ENCODE assay signal across 8 cellular contexts in genomic region chr9:14313951-14314423, GRCh38. TPM values are rescaled to one million over a fixed set of nuclear protein-coding genes. Genes with fewer than 3 reads are reported as not detected.
DNase-seq lines count a peak whose midpoint lies in the region; ATAC-seq, FAIRE-seq and TF ChIP-seq lines count a peak whose summit lies in the region.

Gene NFIB, minus strand, starts transcription at chr9:14314141. Its CDS starts 630 bp downstream, at chr9:14313511.

- H3K36me3 ChIP-seq in HUES64 (ENCODE audit: insufficient read depth, low read length), result no peaks in the 10 kb centered on the region

- peaks cover 69% of the 10 kb centered on the region for H3K36me3 Mint-ChIP-seq in Calu3 (ENCODE audit: insufficient read depth, unreplicated experiment)
- H3K36me3 Mint-ChIP-seq in activated T-helper 1 cell treated with anti-CD3 and anti-CD28 coated beads, Interleukin-12 subunit alpha, Interleukin-12 subunit beta, Interleukin-2, Interleukin-4 antibody, amounts not matched to agents 30 ng/mL and 10 ng/mL and 1 ng/mL, durations not matched to agents 14 hours and 24 hours and 36 hours (ENCODE audit: low read depth), result peaks cover 7% of the 10 kb centered on the region

- ATAC-seq in HG03045 (IDR thresholded peaks at IDR 0.05; ENCODE audit: unreplicated experiment), result no peak

- H3K27me3 Mint-ChIP-seq in Calu3 (ENCODE audit: unreplicated experiment), result no peaks in the 10 kb centered on the region
- H3K27me3 Mint-ChIP-seq in activated T-helper 1 cell treated with anti-CD3 and anti-CD28 coated beads, Interleukin-12 subunit alpha, Interleukin-12 subunit beta, Interleukin-2, Interleukin-4 antibody, amounts not matched to agents 30 ng/mL and 10 ng/mL and 1 ng/mL, durations not matched to agents 14 hours and 24 hours and 36 hours (ENCODE audit: insufficient read depth), result peaks cover 60% of the 10 kb centered on the region

- no TSS peak for BruUV-seq in Calu3 (replicated peaks; lab: Mats Ljungman, UMichigan)

- peak within 1 kb of the TSS; percentile 98 for H3K27ac Mint-ChIP-seq in Calu3 (ENCODE audit: unreplicated experiment)
- peak within 1 kb of the TSS; percentile 83 for H3K27ac Mint-ChIP-seq in activated T-helper 1 cell treated with anti-CD3 and anti-CD28 coated beads, Interleukin-12 subunit alpha, Interleukin-12 subunit beta, Interleukin-2, Interleukin-4 antibody, amounts not matched to agents 30 ng/mL and 10 ng/mL and 1 ng/mL, durations not matched to agents 14 hours and 24 hours and 36 hours

- CTCF ChIA-PET in Calu3 (lab: Charles Lee), result interaction anchor here (0.8 kb wide), 2 partner anchors 19 to 843 kb away, joined by 5 to 7 read pairs; no protein-coding TSS in a partner anchor

- DNase-seq in Calu3 (peak; percentile 44), glomerular endothelial cell (ENCODE audit: extremely low read depth, low read depth, low spot score) (no peak), nucleus accumbens (lab: John Stamatoyannopoulos, UW) (peak in 30 of 56 donors; percentile 20 to 81 (median 52)), RCC 7860 (ENCODE audit: low spot score) (no peak), GM19238 (ENCODE audit: insufficient read length, low spot score) (no peak)
- DNase-seq in activated T-helper 1 cell treated with anti-CD3 and anti-CD28 coated beads, Interleukin-12 subunit alpha, Interleukin-12 subunit beta, Interleukin-2, Interleukin-4 antibody, amounts not matched to agents 30 ng/mL and 10 ng/mL and 1 ng/mL, durations not matched to agents 14 hours and 24 hours and 36 hours (ENCODE audit: low spot score), result no peak

- no peaks in the 10 kb centered on the region for H3K9me3 Mint-ChIP-seq in Calu3 (ENCODE audit: low read depth, unreplicated experiment)
- no peaks in the 10 kb centered on the region for H3K9me3 Mint-ChIP-seq in activated T-helper 1 cell treated with anti-CD3 and anti-CD28 coated beads, Interleukin-12 subunit alpha, Interleukin-12 subunit beta, Interleukin-2, Interleukin-4 antibody, amounts not matched to agents 30 ng/mL and 10 ng/mL and 1 ng/mL, durations not matched to agents 14 hours and 24 hours and 36 hours

- no peaks in the 10 kb centered on the region for H3K9me3 ChIP-seq in HUES64 (ENCODE audit: insufficient read depth, low read depth, low read length)

- intact Hi-C loops in Calu3 (cut with micrococcal nuclease; ENCODE audit: unreplicated experiment), result no loop called here
- intact Hi-C loops in activated T-helper 1 cell treated with anti-CD3 and anti-CD28 coated beads, Interleukin-12 subunit alpha, Interleukin-12 subunit beta, Interleukin-2, Interleukin-4 antibody, amounts not matched to agents 30 ng/mL and 10 ng/mL and 1 ng/mL, durations not matched to agents 14 hours and 24 hours and 36 hours (cut with micrococcal nuclease), result loop anchor here (1.0 to 2.0 kb wide), 2 partner anchors 8 to 13 kb away; no protein-coding TSS in a partner anchor

- H3K4me3 ChIP-seq in HUES64 (ENCODE audit: low read length), result peak within 1 kb of the TSS; percentile 63

- under 1% methylated on average over 60 of the region's 63 CpGs for WGBS in HUES64

- peaks cover 6% of the 10 kb centered on the region for H3K4me1 Mint-ChIP-seq in Calu3 (ENCODE audit: low read depth, unreplicated experiment)
- H3K4me1 Mint-ChIP-seq in activated T-helper 1 cell treated with anti-CD3 and anti-CD28 coated beads, Interleukin-12 subunit alpha, Interleukin-12 subunit beta, Interleukin-2, Interleukin-4 antibody, amounts not matched to agents 30 ng/mL and 10 ng/mL and 1 ng/mL, durations not matched to agents 14 hours and 24 hours and 36 hours (ENCODE audit: low read depth), result peaks cover 16% of the 10 kb centered on the region

- H3K4me3 Mint-ChIP-seq in Calu3 (ENCODE audit: low read depth, unreplicated experiment), result peak within 1 kb of the TSS; percentile 84
- H3K4me3 Mint-ChIP-seq in activated T-helper 1 cell treated with anti-CD3 and anti-CD28 coated beads, Interleukin-12 subunit alpha, Interleukin-12 subunit beta, Interleukin-2, Interleukin-4 antibody, amounts not matched to agents 30 ng/mL and 10 ng/mL and 1 ng/mL, durations not matched to agents 14 hours and 24 hours and 36 hours, result peak within 1 kb of the TSS; percentile 82

- peaks cover 68% of the 10 kb centered on the region for H3K27me3 ChIP-seq in HUES64 (ENCODE audit: insufficient read depth, low read length)

- peak within 1 kb of the TSS; percentile 91; the same call in 1 of the 2 replicates for H3K27ac ChIP-seq in HUES64 (ENCODE audit: low read depth, low read length)

- FAIRE-seq in RCC 7860 (lab: Jason Lieb, UNC), result no peak

- TF ChIP-seq CTCF in Calu3 (IDR thresholded peaks at IDR 0.05; ENCODE audit: unreplicated experiment), result no peak

- H3K9ac ChIP-seq in HUES64 (ENCODE audit: low read depth, low read length), result peak within 1 kb of the TSS; percentile 80

- H3K4me1 ChIP-seq in HUES64 (ENCODE audit: insufficient read depth, low read length), result peaks cover 46% of the 10 kb centered on the region

RNA-seq across cellular contexts. Expression of gene NFIB, which starts in this region (rescaled TPM):
- 75.8 and 76.2 TPM in 2 replicates for total RNA-seq in Calu3 (2022)
- polyA plus RNA-seq in HUES64 (2013, experiment 1 of 2), result 1.9 TPM
- polyA plus RNA-seq in HUES64 (2013, experiment 2 of 2), result 2.5 TPM
- total RNA-seq in activated T-helper 1 cell treated with anti-CD3 and anti-CD28 coated beads, Interleukin-12 subunit alpha, Interleukin-12 subunit beta, Interleukin-2, Interleukin-4 antibody, amounts not matched to agents 30 ng/mL and 10 ng/mL and 1 ng/mL, durations not matched to agents 14 hours and 24 hours and 36 hours, result not detected in 2 replicates
- total RNA-seq in glomerular endothelial cell, result 85.8 and 119 TPM in 2 replicates

Comparison
In these comparisons a context has a peak if more than half of its experiments do, and no peak if none do; other contexts are left out.
1. RNA of gene NFIB (total RNA-seq): 85.8 to 119 TPM in glomerular endothelial cell and 75.8 to 76.2 TPM in Calu3; not detected in activated T-helper 1 cell treated with anti-CD3 and anti-CD28 coated beads, Interleukin-12 subunit alpha, Interleukin-12 subunit beta, Interleukin-2, Interleukin-4 antibody, amounts not matched to agents 30 ng/mL and 10 ng/mL and 1 ng/mL, durations not matched to agents 14 hours and 24 hours and 36 hours; every median in the first group is over 10 times any median in the second.
2. DNase-seq: peak in Calu3 (single experiment) and nucleus accumbens (30 of 56); none in activated T-helper 1 cell treated with anti-CD3 and anti-CD28 coated beads, Interleukin-12 subunit alpha, Interleukin-12 subunit beta, Interleukin-2, Interleukin-4 antibody, amounts not matched to agents 30 ng/mL and 10 ng/mL and 1 ng/mL, durations not matched to agents 14 hours and 24 hours and 36 hours (single experiment), glomerular endothelial cell (single experiment), RCC 7860 (single experiment) and GM19238 (single experiment).